ENCODE assay signal across 31 cellular contexts in genomic region chr3:172124271-172124670, GRCh38.
DNase-seq lines count a peak whose midpoint lies in the region; ATAC-seq and TF ChIP-seq lines count a peak whose summit lies in the region.
"Had no signal": no experiment of that assay in that cellular context is flagged by ENCODE, and none has a peak within 500 bp of the region (broad histone marks: within the 10 kb centered on the region; RNA-seq: fewer than 3 reads in every experiment).

No MANE protein-coding gene starts in this region.

- in situ Hi-C loops in gastrocnemius medialis (cut with MboI; ENCODE audit: low sequenced_read_pairs in 4 of 4) = no loop called here

- H3K4me3 Mint-ChIP-seq in Calu3 (ENCODE audit: low read depth, unreplicated experiment) = no peak overlapping the region
- no peak overlapping the region for H3K4me3 Mint-ChIP-seq in WTC11
- H3K4me3 Mint-ChIP-seq: activated naive CD8-positive, alpha-beta T cell treated with anti-CD3 and anti-CD28 coated beads, Interleukin-2, amount 10 ng/mL, durations not matched to agents 7 days and 5 days; T-helper 17 cell had no signal

- H3K27ac ChIP-seq in mesendoderm (ENCODE audit: low read depth, low read length) (no peak overlapping the region), gastrocnemius medialis (peak overlapping the region; percentile 91 to 99 (median 94)), gastroesophageal sphincter (peak overlapping the region in 2 of 4 donors; percentile 79 to 81)
- H3K27ac ChIP-seq: BLaER1, testis had no signal

- H3K27me3 ChIP-seq in mesendoderm (ENCODE audit: insufficient read depth, low read length, poor library complexity) (no peaks in the 10 kb centered on the region), gastrocnemius medialis (no peaks in the 10 kb centered on the region), gastroesophageal sphincter (no peaks in the 10 kb centered on the region)
- H3K27me3 ChIP-seq: BLaER1, testis had no signal

- peaks cover 87% of the 10 kb centered on the region for H3K4me1 Mint-ChIP-seq in Calu3 (ENCODE audit: low read depth, unreplicated experiment)
- peaks cover 62% of the 10 kb centered on the region for H3K4me1 Mint-ChIP-seq in WTC11

- no peak overlapping the region for H3K9ac ChIP-seq in mesendoderm (ENCODE audit: low read length)
- H3K9ac ChIP-seq: BLaER1 had no signal

- DNase-seq in Calu3 (no peak), WTC11 (ENCODE audit: low spot score) (no peak), mesendoderm (peak; percentile 68), gastrocnemius medialis (no peak), A172 (ENCODE audit: low spot score) (no peak), NCI-H187 treated with DMSO at 0.1 percent for 48 hours (lab: John Stamatoyannopoulos, UW) (no peak)
- DNase-seq: activated CD4-positive, alpha-beta T cell treated with anti-CD3 and anti-CD28 coated beads, Interleukin-2, amount 50 U/mL, for 4 hours; activated gamma-delta T cell treated with Interleukin-2 at 50 U/mL for 16 hours; activated naive CD8-positive, alpha-beta T cell treated with anti-CD3 and anti-CD28 coated beads, Interleukin-2, amount 10 ng/mL, durations not matched to agents 7 days and 5 days; activated T-cell treated with anti-CD3 and anti-CD28 coated beads, Interleukin-2, amount 50 U/mL, for 48 hours; aorta; caudate nucleus; cortex of kidney; DMS53; effector memory CD4-positive, alpha-beta T cell; erythroblast; IMR-90; NCI-H1694 treated with DMSO at 0.1 percent for 48 hours; NCI-H2171 treated with DMSO at 0.1 percent for 48 hours; NCI-H524; nucleus accumbens; OCI-M1; SHP77; stimulated activated naive CD4-positive, alpha-beta T cell treated with Interleukin-2 at 50 U/mL for 16 hours; T-helper 17 cell; testis had no signal

- H3K27ac Mint-ChIP-seq in Calu3 (ENCODE audit: unreplicated experiment) (peak overlapping the region; percentile 21), WTC11 (peak overlapping the region; percentile 93; the same call in 1 of the 2 replicates)
- H3K27ac Mint-ChIP-seq: T-helper 17 cell had no signal

- H3K56ac ChIP-seq in mesendoderm (ENCODE audit: low read length) = no peak overlapping the region

- no peak overlapping the region for H3K23ac ChIP-seq in mesendoderm (ENCODE audit: low read length)

- peaks cover 93% of the 10 kb centered on the region for H3K36me3 Mint-ChIP-seq in Calu3 (ENCODE audit: insufficient read depth, unreplicated experiment)
- peaks cover 10% of the 10 kb centered on the region for H3K36me3 Mint-ChIP-seq in WTC11

- H3K36me3 ChIP-seq in mesendoderm (ENCODE audit: control insufficient read depth, insufficient read depth, low read length) (peaks cover 3% of the 10 kb centered on the region), gastrocnemius medialis (no peaks in the 10 kb centered on the region), gastroesophageal sphincter (no peaks in the 10 kb centered on the region)

- H3K79me1 ChIP-seq in mesendoderm (ENCODE audit: low read length) = peaks cover 17% of the 10 kb centered on the region

- no peak overlapping the region for H3K4me2 ChIP-seq in mesendoderm (ENCODE audit: low read length)
- H3K4me2 ChIP-seq: BLaER1 had no signal

- H3K4ac ChIP-seq in mesendoderm (ENCODE audit: low read depth, low read length) = no peak overlapping the region

- H4K5ac ChIP-seq in mesendoderm (ENCODE audit: low read length) = no peak overlapping the region

- H3K4me3 ChIP-seq in mesendoderm (ENCODE audit: low read length) (no peak overlapping the region), gastrocnemius medialis (no peak overlapping the region), gastroesophageal sphincter (no peak overlapping the region)
- H3K4me3 ChIP-seq: BLaER1, testis had no signal

- H3K79me2 ChIP-seq in mesendoderm (ENCODE audit: control insufficient read depth, insufficient read depth, low read length) = peaks cover 42% of the 10 kb centered on the region

- H3K4me1 ChIP-seq in mesendoderm (ENCODE audit: control insufficient read depth, low read depth, low read length) (peaks cover 8% of the 10 kb centered on the region), gastrocnemius medialis (peaks cover 52 to 55% of the 10 kb centered on the region in 2 donors), gastroesophageal sphincter (peaks cover 18 to 82% (median 22%) of the 10 kb centered on the region in 3 donors)
- H3K4me1 ChIP-seq: BLaER1 had no signal

- H3K18ac ChIP-seq in mesendoderm (ENCODE audit: low read length) = no peak overlapping the region

- no peaks in the 10 kb centered on the region for H3K9me3 Mint-ChIP-seq in Calu3 (ENCODE audit: low read depth, unreplicated experiment)
- H3K9me3 Mint-ChIP-seq in WTC11 = no peaks in the 10 kb centered on the region
- H3K9me3 Mint-ChIP-seq: activated naive CD8-positive, alpha-beta T cell treated with anti-CD3 and anti-CD28 coated beads, Interleukin-2, amount 10 ng/mL, durations not matched to agents 7 days and 5 days had no signal

- no peak for TF ChIP-seq POLR2A in gastrocnemius medialis (IDR thresholded peaks at IDR 0.05)
- TF ChIP-seq POLR2A in gastroesophageal sphincter (IDR thresholded peaks at IDR 0.05) = no peak

- intact Hi-C loops in Calu3 (cut with micrococcal nuclease; ENCODE audit: unreplicated experiment) = no loop called here
- intact Hi-C loops in gastrocnemius medialis (cut with DNase I; ENCODE audit: low total_unique reads) = no loop called here

- no TSS peak for BruUV-seq in Calu3 (replicated peaks; lab: Mats Ljungman, UMichigan)

- H2AK5ac ChIP-seq in mesendoderm (ENCODE audit: low read length) = no peak overlapping the region

- TF ChIP-seq EP300 in gastroesophageal sphincter (IDR thresholded peaks at IDR 0.05) = no peak

- CTCF ChIA-PET in Calu3 (lab: Charles Lee) (no interaction called here), WTC11 (lab: Charles Lee) (no interaction called here)

- ATAC-seq in WTC11 (no peak), gastrocnemius medialis (no peak), HG03135 (IDR thresholded peaks at IDR 0.05; ENCODE audit: unreplicated experiment) (no peak), gastroesophageal sphincter (no peak)
- ATAC-seq: activated CD4-positive, CD25-positive, alpha-beta regulatory T cell treated with anti-CD3 and anti-CD28 coated beads, Interleukin-2, amount 50 U/mL, for 24 hours; left lobe of liver; T-helper 17 cell had no signal

- H2BK15ac ChIP-seq in mesendoderm (replicated peaks; ENCODE audit: low read depth) = no peak overlapping the region

- H2BK5ac ChIP-seq in mesendoderm (ENCODE audit: low read length) = no peak overlapping the region

- no peak overlapping the region for H4K8ac ChIP-seq in mesendoderm (ENCODE audit: low read depth, low read length)

- WGBS in mesendoderm (ENCODE audit: extremely low coverage, insufficient coverage, low lambda C conversion rate) = no CpG with 5 or more reads among the region's 5 CpGs
- WGBS in gastroesophageal sphincter (ENCODE audit: low coverage in 1 of 2), 2 donors = 100% methylated on average over 1 of the region's 5 CpGs

- no peaks in the 10 kb centered on the region for H3K9me3 ChIP-seq in gastrocnemius medialis
- H3K9me3 ChIP-seq in gastroesophageal sphincter = no peaks in the 10 kb centered on the region
- H3K9me3 ChIP-seq: BLaER1, testis had no signal

- POLR2A ChIA-PET in WTC11 (lab: Charles Lee) = no interaction called here

- no peak overlapping the region for H2BK120ac ChIP-seq in mesendoderm (ENCODE audit: low read depth, low read length)

- no peaks in the 10 kb centered on the region for H3K27me3 Mint-ChIP-seq in Calu3 (ENCODE audit: unreplicated experiment)
- no peaks in the 10 kb centered on the region for H3K27me3 Mint-ChIP-seq in WTC11 (ENCODE audit: low read depth)
- H3K27me3 Mint-ChIP-seq: activated naive CD8-positive, alpha-beta T cell treated with anti-CD3 and anti-CD28 coated beads, Interleukin-2, amount 10 ng/mL, durations not matched to agents 7 days and 5 days; T-helper 17 cell had no signal

- TF ChIP-seq CTCF in Calu3 (IDR thresholded peaks at IDR 0.05; ENCODE audit: unreplicated experiment) (no peak), WTC11 (IDR thresholded peaks at IDR 0.05) (no peak), gastrocnemius medialis (IDR thresholded peaks at IDR 0.05 in 4 of 5, conservative IDR thresholded peaks at IDR 0.05 in 1 of 5) (no peak), gastroesophageal sphincter (IDR thresholded peaks at IDR 0.05) (no peak)

TF ChIP-seq in WTC11, 78 proteins besides CTCF, POLR2A, EP300 and RAD21 (continues in another document):
- TF ChIP-seq CREB1 (CRISPR knock-in tag; IDR thresholded peaks at IDR 0.05) (no peak), ZMAT4 (CRISPR knock-in tag; IDR thresholded peaks at IDR 0.05) (no peak), NFATC4 (CRISPR knock-in tag; IDR thresholded peaks at IDR 0.05) (no peak), CREM (CRISPR knock-in tag; IDR thresholded peaks at IDR 0.05) (no peak), TP53 (CRISPR knock-in tag; IDR thresholded peaks at IDR 0.05) (no peak), NR2C2 (CRISPR knock-in tag; IDR thresholded peaks at IDR 0.05) (no peak), NR3C1 (CRISPR knock-in tag; conservative IDR thresholded peaks at IDR 0.05; ENCODE audit: low read depth) (no peak)
- TF ChIP-seq, protein P1, sequence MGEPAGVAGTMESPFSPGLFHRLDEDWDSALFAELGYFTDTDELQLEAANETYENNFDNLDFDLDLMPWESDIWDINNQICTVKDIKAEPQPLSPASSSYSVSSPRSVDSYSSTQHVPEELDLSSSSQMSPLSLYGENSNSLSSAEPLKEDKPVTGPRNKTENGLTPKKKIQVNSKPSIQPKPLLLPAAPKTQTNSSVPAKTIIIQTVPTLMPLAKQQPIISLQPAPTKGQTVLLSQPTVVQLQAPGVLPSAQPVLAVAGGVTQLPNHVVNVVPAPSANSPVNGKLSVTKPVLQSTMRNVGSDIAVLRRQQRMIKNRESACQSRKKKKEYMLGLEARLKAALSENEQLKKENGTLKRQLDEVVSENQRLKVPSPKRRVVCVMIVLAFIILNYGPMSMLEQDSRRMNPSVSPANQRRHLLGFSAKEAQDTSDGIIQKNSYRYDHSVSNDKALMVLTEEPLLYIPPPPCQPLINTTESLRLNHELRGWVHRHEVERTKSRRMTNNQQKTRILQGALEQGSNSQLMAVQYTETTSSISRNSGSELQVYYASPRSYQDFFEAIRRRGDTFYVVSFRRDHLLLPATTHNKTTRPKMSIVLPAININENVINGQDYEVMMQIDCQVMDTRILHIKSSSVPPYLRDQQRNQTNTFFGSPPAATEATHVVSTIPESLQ (CRISPR knock-in tag; IDR thresholded peaks at IDR 0.05) = no peak
